Comparison of ENCODE assay signal across 9 cellular contexts in the genomic region with DNA sequence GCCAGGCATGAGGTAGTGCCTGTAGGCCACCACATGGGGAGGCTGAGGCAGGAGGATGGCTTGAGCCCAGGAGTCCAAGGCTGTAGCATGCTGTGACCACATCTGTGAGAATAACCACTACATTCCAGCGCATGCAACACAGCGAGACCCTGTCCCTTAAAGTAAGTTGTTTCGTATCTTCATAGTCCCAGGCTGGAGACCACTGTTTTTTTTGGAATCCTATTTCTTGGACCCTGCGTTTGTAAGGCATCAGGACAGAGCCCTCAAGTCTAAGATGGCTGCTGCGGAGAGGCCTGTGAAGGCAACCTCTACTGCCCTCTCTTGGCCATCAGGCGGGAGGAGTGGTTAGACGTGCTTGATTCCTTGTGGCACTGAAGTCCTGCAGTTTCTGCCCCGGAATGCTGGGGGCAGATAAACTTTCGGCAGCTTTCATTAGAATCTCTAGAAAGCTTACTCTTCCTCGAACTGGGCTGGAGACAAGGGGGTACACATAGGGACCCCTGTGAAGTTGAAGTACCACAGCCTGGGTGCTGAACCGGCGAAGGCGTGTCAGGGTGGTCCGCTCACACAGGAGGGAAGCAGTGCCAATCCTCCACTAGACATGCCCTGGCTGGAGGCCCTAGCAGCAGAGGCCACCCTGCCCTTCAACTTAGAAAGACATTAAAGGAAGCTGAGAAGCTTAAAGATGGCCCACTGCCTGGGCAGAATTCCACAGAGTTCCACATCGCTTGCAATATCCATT. TPM values are rescaled to one million over a fixed set of nuclear protein-coding genes. Genes with fewer than 3 reads are reported as not detected.
DNase-seq lines count a peak whose midpoint lies in the region; TF ChIP-seq lines count a peak whose summit lies in the region.
"Had no signal": no experiment of that assay in that cellular context is flagged by ENCODE, and none has a peak within 500 bp of the region (broad histone marks: within the 10 kb centered on the region; RNA-seq: fewer than 3 reads in every experiment).

No MANE protein-coding gene starts in this region.

- H3K27me3 ChIP-seq in iPS DF 6.9 (ENCODE audit: control insufficient read depth, insufficient read depth, low read length) (no peaks in the 10 kb centered on the region), tibial nerve (no peaks in the 10 kb centered on the region)

- TF ChIP-seq CTCF in tibial nerve (IDR thresholded peaks at IDR 0.05), result peak in 3 of 5 experiments; percentile 11 to 24 (median 19)

- TF ChIP-seq POLR2A in tibial nerve (IDR thresholded peaks at IDR 0.05), result no peak

- WGBS in iPS DF 6.9 (ENCODE audit: insufficient coverage, insufficient read length), result no CpG with 5 or more reads among the region's 15 CpGs
- 56 to 59% methylated on average over 15 of the region's 15 CpGs for WGBS in tibial nerve, 2 donors

- H3K36me3 ChIP-seq in iPS DF 6.9 (ENCODE audit: control insufficient read depth, insufficient read depth, low read length), result peaks cover 20% of the 10 kb centered on the region
- H3K36me3 ChIP-seq in tibial nerve, result no peaks in the 10 kb centered on the region

- no peak for TF ChIP-seq EP300 in tibial nerve (IDR thresholded peaks at IDR 0.05)

- H3K4me1 ChIP-seq in iPS DF 6.9 (ENCODE audit: control insufficient read depth, insufficient read depth, low read length), result no peaks in the 10 kb centered on the region
- no peaks in the 10 kb centered on the region for H3K4me1 ChIP-seq in tibial nerve

- H3K27ac ChIP-seq in iPS DF 6.9 (ENCODE audit: low read length) (no peak overlapping the region), tibial nerve (no peak overlapping the region)

- no peaks in the 10 kb centered on the region for H3K9me3 ChIP-seq in iPS DF 6.9 (ENCODE audit: control insufficient read depth, insufficient read depth, low read length)
- no peaks in the 10 kb centered on the region for H3K9me3 ChIP-seq in tibial nerve

- H3K4me3 ChIP-seq in iPS DF 6.9 (ENCODE audit: low read length) (no peak overlapping the region), tibial nerve (no peak overlapping the region)

- peak; percentile 2 for DNase-seq in stimulated activated naive CD4-positive, alpha-beta T cell treated with Interleukin-2 at 50 U/mL for 16 hours (lab: John Stamatoyannopoulos, UW)
- DNase-seq in stimulated activated naive CD4-positive, alpha-beta T cell (lab: John Stamatoyannopoulos, UW), result no peak
- DNase-seq in NCI-H1092 treated with DMSO at 0.1 percent for 48 hours (lab: John Stamatoyannopoulos, UW) (peak; percentile 10), iPS DF 6.9 (ENCODE audit: low read depth, low spot score) (peak; percentile 68), tibial nerve (ENCODE audit: low spot score in 2 of 2) (no peak), NCI-H774 (lab: John Stamatoyannopoulos, UW) (no peak), NCI-H526 treated with DMSO at 0.1 percent for 48 hours (lab: John Stamatoyannopoulos, UW) (no peak)
- DNase-seq in activated T-cell treated with anti-CD3 and anti-CD28 coated beads, Interleukin-2, amount 50 U/mL, for 48 hours, result peak; percentile 58 to 62

RNA-seq across cellular contexts. Expression of gene RABIF, which starts 36.6 kb away (rescaled TPM):
- total RNA-seq in tibial nerve, result 1 to 10 TPM; 2.9 to 4.5 (median 3.2) TPM

RNA-seq across cellular contexts. Expression of gene PCAT6, which starts 41.6 kb away (rescaled TPM):
- total RNA-seq in tibial nerve, result not detected
- total RNA-seq: urinary bladder had no signal

RNA-seq across cellular contexts. Expression of gene KDM5B, which starts 44.1 kb away (rescaled TPM):
- total RNA-seq in tibial nerve, result 10 to 100 TPM; 39.8 to 61.5 (median 41.2) TPM

Comparison
In these comparisons a context has a peak if more than half of its experiments do, and no peak if none do; other contexts are left out.
1. DNase-seq: peak in stimulated activated naive CD4-positive, alpha-beta T cell treated with Interleukin-2 at 50 U/mL for 16 hours (single experiment), NCI-H1092 treated with DMSO at 0.1 percent for 48 hours (single experiment), activated T-cell treated with anti-CD3 and anti-CD28 coated beads, Interleukin-2, amount 50 U/mL, for 48 hours (2 of 2) and iPS DF 6.9 (single experiment); none in stimulated activated naive CD4-positive, alpha-beta T cell (0 of 6), tibial nerve (0 of 2), NCI-H774 (single experiment) and NCI-H526 treated with DMSO at 0.1 percent for 48 hours (single experiment).